ENCODE assay signal across 2 cellular contexts in genomic region chr6:24322924-24323323, GRCh38.
TF ChIP-seq lines count a peak whose summit lies in the region.

No MANE protein-coding gene starts in this region.

TF ChIP-seq in HepG2, 621 proteins besides CTCF, POLR2A, EP300 and RAD21:
- TF ChIP-seq ZNF296 (CRISPR knock-in tag; conservative IDR thresholded peaks at IDR 0.05) = no peak
- peak; percentile 66; the same call in 1 of the 2 replicates for TF ChIP-seq ZMYM3 (CRISPR knock-in tag; IDR thresholded peaks at IDR 0.05)
- TF ChIP-seq, protein P1, sequence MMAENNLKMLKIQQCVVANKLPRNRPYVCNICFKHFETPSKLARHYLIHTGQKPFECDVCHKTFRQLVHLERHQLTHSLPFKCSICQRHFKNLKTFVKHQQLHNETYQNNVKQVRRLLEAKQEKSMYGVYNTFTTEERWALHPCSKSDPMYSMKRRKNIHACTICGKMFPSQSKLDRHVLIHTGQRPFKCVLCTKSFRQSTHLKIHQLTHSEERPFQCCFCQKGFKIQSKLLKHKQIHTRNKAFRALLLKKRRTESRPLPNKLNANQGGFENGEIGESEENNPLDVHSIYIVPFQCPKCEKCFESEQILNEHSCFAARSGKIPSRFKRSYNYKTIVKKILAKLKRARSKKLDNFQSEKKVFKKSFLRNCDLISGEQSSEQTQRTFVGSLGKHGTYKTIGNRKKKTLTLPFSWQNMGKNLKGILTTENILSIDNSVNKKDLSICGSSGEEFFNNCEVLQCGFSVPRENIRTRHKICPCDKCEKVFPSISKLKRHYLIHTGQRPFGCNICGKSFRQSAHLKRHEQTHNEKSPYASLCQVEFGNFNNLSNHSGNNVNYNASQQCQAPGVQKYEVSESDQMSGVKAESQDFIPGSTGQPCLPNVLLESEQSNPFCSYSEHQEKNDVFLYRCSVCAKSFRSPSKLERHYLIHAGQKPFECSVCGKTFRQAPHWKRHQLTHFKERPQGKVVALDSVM (CRISPR knock-in tag; IDR thresholded peaks at IDR 0.05) = peak; percentile 95
- TF ChIP-seq ZNF280D (CRISPR knock-in tag; IDR thresholded peaks at IDR 0.05) = 0 out of 2 replicates have a peak, but pooled peaks have one; percentile 21
- peak; percentile 1 for TF ChIP-seq ASH2L (IDR thresholded peaks at IDR 0.05; ENCODE audit: insufficient read length, low read depth, low read length)
- 0 out of 2 replicates have a peak, but pooled peaks have one; percentile 50 for TF ChIP-seq ZMYM2 (CRISPR knock-in tag; IDR thresholded peaks at IDR 0.05)

TF ChIP-seq in GM23338, 12 proteins besides CTCF, POLR2A, EP300 and RAD21:
- no peak for TF ChIP-seq JUNB (IDR thresholded peaks at IDR 0.05; ENCODE audit: unreplicated experiment)
- TF ChIP-seq STAT1 (IDR thresholded peaks at IDR 0.05; ENCODE audit: unreplicated experiment) = no peak
- TF ChIP-seq ZNF331 (CRISPR knock-in tag; IDR thresholded peaks at IDR 0.05; ENCODE audit: low read depth) = no peak
- TF ChIP-seq ZNF114 (CRISPR knock-in tag; IDR thresholded peaks at IDR 0.05) = no peak
- TF ChIP-seq ZNF462 (CRISPR knock-in tag; IDR thresholded peaks at IDR 0.05) = no peak
